Comparison of ENCODE assay signal across 32 cellular contexts in genomic region chr3:173945801-173946200, GRCh38.
"Had no signal": no experiment of that assay in that cellular context is flagged by ENCODE, and none has a peak within 500 bp of the region (broad histone marks: within the 10 kb centered on the region; RNA-seq: fewer than 3 reads in every experiment).

No MANE protein-coding gene starts in this region.

- H3K4me3 ChIP-seq: heart left ventricle, pancreas, prostate gland, sigmoid colon, thyroid gland, upper lobe of left lung, vagina had no signal

- H3K27me3 ChIP-seq: brain microvascular endothelial cell, heart left ventricle, pancreas, sigmoid colon, thyroid gland, upper lobe of left lung, vagina had no signal

- H3K36me3 ChIP-seq: brain microvascular endothelial cell, heart left ventricle, pancreas, prostate gland, sigmoid colon, thyroid gland, upper lobe of left lung, vagina, WERI-Rb-1 had no signal

- H3K4me1 Mint-ChIP-seq: activated T-helper 17 cell treated with anti-CD3 and anti-CD28 coated beads, Interleukin-2, amount 50 U/mL, for 72 hours; immature natural killer cell; naive B cell; stimulated activated memory B cell treated with anti-CD40 and anti-IgM and Interleukin-4, amounts not matched to agents 10 μg/mL and 1 μg/mL and 100 μg/mL, for 72 hours; stimulated activated naive CD8-positive, alpha-beta T cell treated with anti-CD3 and anti-CD28 coated beads, Interleukin-15, amount 100 ng/mL, for 72 hours had no signal

- H3K36me3 Mint-ChIP-seq: immature natural killer cell; mesothelial cell of epicardium; naive B cell; stimulated activated memory B cell treated with anti-CD40 and anti-IgM and Interleukin-4, amounts not matched to agents 10 μg/mL and 1 μg/mL and 100 μg/mL, for 72 hours had no signal

- H3K9me3 ChIP-seq: heart left ventricle, pancreas, prostate gland, sigmoid colon, thyroid gland, upper lobe of left lung, vagina had no signal

- H3K9me3 Mint-ChIP-seq: activated T-helper 17 cell treated with anti-CD3 and anti-CD28 coated beads, Interleukin-2, amount 50 U/mL, for 72 hours; dendritic cell treated with granulocyte-macrophage colony-stimulating factor and Interleukin-4, amounts not matched to agents 40 ng/mL and 50 ng/mL, for 4 days; endodermal cell; mesothelial cell of epicardium; neural crest cell; stimulated activated memory B cell treated with anti-CD40 and anti-IgM and Interleukin-4, amounts not matched to agents 10 μg/mL and 1 μg/mL and 100 μg/mL, for 72 hours; stimulated activated naive CD8-positive, alpha-beta T cell treated with anti-CD3 and anti-CD28 coated beads, Interleukin-15, amount 100 ng/mL, for 72 hours had no signal

- H3K27ac Mint-ChIP-seq: activated T-helper 17 cell treated with anti-CD3 and anti-CD28 coated beads, Interleukin-2, amount 50 U/mL, for 72 hours; dendritic cell treated with granulocyte-macrophage colony-stimulating factor and Interleukin-4, amounts not matched to agents 40 ng/mL and 50 ng/mL, for 4 days; endodermal cell; immature natural killer cell; mesothelial cell of epicardium; naive B cell; stimulated activated memory B cell treated with anti-CD40 and anti-IgM and Interleukin-4, amounts not matched to agents 10 μg/mL and 1 μg/mL and 100 μg/mL, for 72 hours; stimulated activated naive CD8-positive, alpha-beta T cell treated with anti-CD3 and anti-CD28 coated beads, Interleukin-15, amount 100 ng/mL, for 72 hours had no signal

- H3K4me3 Mint-ChIP-seq: activated T-helper 17 cell treated with anti-CD3 and anti-CD28 coated beads, Interleukin-2, amount 50 U/mL, for 72 hours; dendritic cell treated with granulocyte-macrophage colony-stimulating factor and Interleukin-4, amounts not matched to agents 40 ng/mL and 50 ng/mL, for 4 days; endodermal cell; immature natural killer cell; mesothelial cell of epicardium; naive B cell; neural crest cell; stimulated activated memory B cell treated with anti-CD40 and anti-IgM and Interleukin-4, amounts not matched to agents 10 μg/mL and 1 μg/mL and 100 μg/mL, for 72 hours; stimulated activated naive CD8-positive, alpha-beta T cell treated with anti-CD3 and anti-CD28 coated beads, Interleukin-15, amount 100 ng/mL, for 72 hours had no signal

- FAIRE-seq: astrocyte, kidney, pancreas, small intestine had no signal

- DNase-seq: activated CD4-positive, alpha-beta T cell treated with anti-CD3 and anti-CD28 coated beads for 48 hours; activated CD4-positive, alpha-beta T cell treated with anti-CD3 and anti-CD28 coated beads, Interleukin-2, amount 50 U/mL, for 48 hours; activated CD8-positive, alpha-beta memory T cell treated with anti-CD3 and anti-CD28 coated beads for 24 hours; activated gamma-delta T cell treated with Interleukin-2 at 50 U/mL for 16 hours; activated naive CD4-positive, alpha-beta T cell treated with anti-CD3 and anti-CD28 coated beads, Interleukin-2, amount 50 U/mL, for 16 hours; amniotic stem cell; brain microvascular endothelial cell; endodermal cell; foreskin fibroblast; heart left ventricle; hypothalamus; immature natural killer cell; kidney; naive B cell; pancreas; sigmoid colon; small intestine; stimulated activated CD4-positive, alpha-beta T cell treated with anti-CD3 and anti-CD28 coated beads, Interleukin-4, amount 100 ng/mL, for 24 hours; stimulated activated naive CD8-positive, alpha-beta T cell treated with anti-CD3 and anti-CD28 coated beads, Interleukin-15, amount 100 ng/mL, for 72 hours; substantia nigra; T1000; thyroid gland; upper lobe of left lung; WERI-Rb-1 had no signal

- H3K27ac ChIP-seq: brain microvascular endothelial cell, heart left ventricle, pancreas, prostate gland, sigmoid colon, thyroid gland, upper lobe of left lung, vagina, WERI-Rb-1 had no signal

- H3K27me3 Mint-ChIP-seq: activated T-helper 17 cell treated with anti-CD3 and anti-CD28 coated beads, Interleukin-2, amount 50 U/mL, for 72 hours; dendritic cell treated with granulocyte-macrophage colony-stimulating factor and Interleukin-4, amounts not matched to agents 40 ng/mL and 50 ng/mL, for 4 days; naive B cell; stimulated activated memory B cell treated with anti-CD40 and anti-IgM and Interleukin-4, amounts not matched to agents 10 μg/mL and 1 μg/mL and 100 μg/mL, for 72 hours; stimulated activated naive CD8-positive, alpha-beta T cell treated with anti-CD3 and anti-CD28 coated beads, Interleukin-15, amount 100 ng/mL, for 72 hours had no signal
